13 cellular contexts compared by ENCODE assay signal in genomic region chr12:45907955-45908354, GRCh38.
A peak's percentile ranks its signal among the peaks of the same experiment; 100 is the strongest.
DNase-seq lines count a peak whose midpoint lies in the region; ATAC-seq and TF ChIP-seq lines count a peak whose summit lies in the region.
"Had no signal": no experiment of that assay in that cellular context is flagged by ENCODE, and none has a peak within 500 bp of the region (broad histone marks: within the 10 kb centered on the region; RNA-seq: fewer than 3 reads in every experiment).

No MANE protein-coding gene starts in this region.

- H3K36me3 ChIP-seq in left ventricle myocardium inferior, result peaks cover 34% of the 10 kb centered on the region

- intact Hi-C loops in left ventricle myocardium inferior (cut with micrococcal nuclease), result no loop called here

- H3K4me3 Mint-ChIP-seq in HFFc6, result no peak overlapping the region

- ATAC-seq in GM18519 (IDR thresholded peaks at IDR 0.05; ENCODE audit: low FRiP score, unreplicated experiment), result peak; percentile 73
- ATAC-seq in GM21528 (IDR thresholded peaks at IDR 0.05; ENCODE audit: low FRiP score, unreplicated experiment), result peak; percentile 73
- peak; percentile 80 for ATAC-seq in HG03139 (IDR thresholded peaks at IDR 0.05; ENCODE audit: unreplicated experiment)
- ATAC-seq: SK-N-SH treated with all-trans-retinoic acid at 6 μM for 48 hours had no signal

- peaks cover 9% of the 10 kb centered on the region; the same call in 1 of the 2 replicates for H3K4me1 Mint-ChIP-seq in HFFc6 (ENCODE audit: low read depth)

- no peak overlapping the region for H3K27ac Mint-ChIP-seq in HFFc6

- H3K9me3 Mint-ChIP-seq in HFFc6, result no peaks in the 10 kb centered on the region

- DNase-seq in SIG-M5 (lab: John Stamatoyannopoulos, UW) (peak; percentile 19), NCI-H1417 treated with DMSO at 0.1 percent for 48 hours (lab: John Stamatoyannopoulos, UW) (no peak), HFFc6 (no peak), midbrain (lab: John Stamatoyannopoulos, UW) (no peak), left ventricle myocardium inferior (no peak)
- DNase-seq: activated CD8-positive, alpha-beta memory T cell treated with anti-CD3 and anti-CD28 coated beads for 24 hours; amygdala; NCI-H2171; trophoblast cell had no signal

- H3K27me3 ChIP-seq in left ventricle myocardium inferior (ENCODE audit: low read depth), result no peaks in the 10 kb centered on the region

- no peak overlapping the region for H3K4me3 ChIP-seq in left ventricle myocardium inferior

- no peaks in the 10 kb centered on the region for H3K9me3 ChIP-seq in left ventricle myocardium inferior (replicated peaks)

- H3K27me3 Mint-ChIP-seq in HFFc6 (ENCODE audit: insufficient read depth), result no peaks in the 10 kb centered on the region

- H3K36me3 Mint-ChIP-seq in HFFc6 (ENCODE audit: low read depth), result 0 out of 2 replicates have a peak, but pooled peaks cover 5% of the 10 kb centered on the region

- peaks cover 9% of the 10 kb centered on the region for H3K4me1 ChIP-seq in left ventricle myocardium inferior

- no peak overlapping the region for H3K27ac ChIP-seq in left ventricle myocardium inferior (replicated peaks)

- TF ChIP-seq CTCF in HFFc6 (IDR thresholded peaks at IDR 0.05), result no peak
- TF ChIP-seq CTCF in left ventricle myocardium inferior (IDR thresholded peaks at IDR 0.05; ENCODE audit: borderline replicate concordance), result no peak
